In genomic region chr2:173185437-173185836, GRCh38 we compare ENCODE assay signal across 14 cellular contexts.
"Had no signal": no experiment of that assay in that cellular context is flagged by ENCODE, and none has a peak within 500 bp of the region (broad histone marks: within the 10 kb centered on the region; RNA-seq: fewer than 3 reads in every experiment).

No MANE protein-coding gene starts in this region.

- H3K4me3 ChIP-seq: mucosa of descending colon, prostate gland had no signal

- H3K27ac ChIP-seq: prostate gland had no signal

- H3K9me3 ChIP-seq: mucosa of descending colon, prostate gland had no signal

- H3K4me1 ChIP-seq: prostate gland had no signal

- ATAC-seq: activated CD4-positive, CD25-positive, alpha-beta regulatory T cell treated with anti-CD3 and anti-CD28 coated beads, Interleukin-2, amount 50 U/mL, for 24 hours; left colon; mucosa of descending colon; natural killer cell had no signal

- DNase-seq: activated naive CD4-positive, alpha-beta T cell treated with anti-CD3 and anti-CD28 coated beads, Interleukin-2, amount 10 ng/mL, durations not matched to agents 7 days and 5 days; cerebellar nuclear complex; endodermal cell; erythroblast; glutamatergic neuron; left colon; mammary epithelial cell; mucosa of descending colon; natural killer cell; nucleus accumbens; stimulated activated CD4-positive, alpha-beta T cell treated with anti-CD3 and anti-CD28 coated beads, Interleukin-4, amount 100 ng/mL, for 1 hour; stimulated activated CD8-positive, alpha-beta memory T cell treated with anti-CD3 and anti-CD28 coated beads, Interleukin-4, amount 100 ng/mL, for 48 hours had no signal

- H3K36me3 ChIP-seq: prostate gland had no signal
